8 cellular contexts compared by ENCODE assay signal in the genomic region with DNA sequence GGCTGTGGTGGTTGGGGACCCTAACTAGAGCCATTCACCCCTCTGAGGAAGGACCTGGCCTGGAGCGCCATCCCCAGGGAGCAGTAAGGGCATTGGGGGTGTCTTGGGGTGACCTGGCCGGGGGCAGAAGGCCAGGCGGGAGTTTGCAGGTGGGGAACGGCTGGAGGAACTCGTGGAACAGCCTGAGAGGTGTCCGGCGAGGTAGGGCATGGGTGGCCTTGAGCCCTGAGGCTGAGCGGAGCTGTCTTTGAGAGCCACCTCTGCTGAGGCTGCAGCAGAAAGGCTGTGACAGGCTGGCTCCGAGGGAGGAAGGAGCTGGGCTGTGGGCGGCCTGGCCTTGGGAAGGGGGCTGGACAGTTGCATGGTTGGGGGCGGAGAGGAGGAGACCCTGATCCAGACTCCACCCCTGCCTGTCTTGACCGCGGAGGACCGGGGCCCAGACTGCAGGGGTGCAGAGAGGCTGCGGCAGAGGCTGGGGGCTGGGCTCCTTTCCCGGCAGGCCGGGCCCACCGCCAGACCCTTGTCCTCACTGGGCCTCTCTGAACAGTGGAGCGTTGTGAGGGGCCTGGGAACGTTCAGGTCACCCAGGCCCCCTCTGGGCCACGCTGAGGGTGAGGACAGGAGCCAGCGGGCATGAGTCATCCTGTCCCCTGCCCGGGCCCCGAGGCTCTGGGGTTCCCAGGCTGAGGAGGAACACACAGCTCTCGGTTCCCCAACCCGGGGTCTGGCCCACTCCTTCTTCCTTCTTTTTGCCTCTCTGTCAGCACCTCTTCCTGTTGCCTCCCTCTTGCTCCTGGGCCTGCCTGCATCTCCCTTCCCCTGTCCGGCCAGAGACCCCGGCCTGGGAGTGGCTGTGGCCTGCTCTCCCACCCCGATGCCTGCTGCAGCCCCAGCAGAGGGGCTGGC. TPM values are rescaled to one million over a fixed set of nuclear protein-coding genes. Genes with fewer than 3 reads are reported as not detected.
A peak's percentile ranks its signal among the peaks of the same experiment; 100 is the strongest.
DNase-seq lines count a peak whose midpoint lies in the region; ATAC-seq and TF ChIP-seq lines count a peak whose summit lies in the region.

No MANE protein-coding gene starts in this region.

- peaks cover 40 to 80% of the 10 kb centered on the region in 2 experiments for H3K4me1 ChIP-seq in HCT116 (ENCODE audit: control insufficient read depth in 1 of 2, insufficient read depth in 2 of 2, low read length in 2 of 2)
- H3K4me1 ChIP-seq in endodermal cell (ENCODE audit: control insufficient read depth, insufficient read depth, low read length) = no peaks in the 10 kb centered on the region
- H3K4me1 ChIP-seq in mucosa of rectum (ENCODE audit: control insufficient read depth in 2 of 2, insufficient read depth in 2 of 2, low read length in 2 of 2) = peaks cover 70 to 91% of the 10 kb centered on the region in 2 donors
- peaks cover 93% of the 10 kb centered on the region for H3K4me1 ChIP-seq in upper lobe of right lung
- peaks cover 26% of the 10 kb centered on the region for H3K4me1 ChIP-seq in PC-3 (ENCODE audit: insufficient read depth, low read length)

- H3K36me3 Mint-ChIP-seq in endodermal cell (ENCODE audit: low read depth) = no peaks in the 10 kb centered on the region

- ATAC-seq in HCT116 (no peak), upper lobe of right lung (peak; percentile 71), PC-3 (no peak)

- H3K4me2 ChIP-seq in HCT116 (ENCODE audit: low read length) (peak overlapping the region; percentile 25; the same call in 1 of the 2 replicates), PC-3 (ENCODE audit: low read length) (no peak overlapping the region)

- no peak for TF ChIP-seq RAD21 in HCT116 (IDR thresholded peaks at IDR 0.05; ENCODE audit: low read depth)

- H3K27ac Mint-ChIP-seq in endodermal cell = peak overlapping the region; percentile 48

- no peaks in the 10 kb centered on the region for H3K9me3 ChIP-seq in HCT116 (ENCODE audit: control insufficient read depth in 1 of 2, insufficient read depth in 1 of 2, low read depth in 1 of 2, low read length in 2 of 2)
- H3K9me3 ChIP-seq in endodermal cell (ENCODE audit: control insufficient read depth, low read length) = no peaks in the 10 kb centered on the region
- H3K9me3 ChIP-seq in mucosa of rectum (ENCODE audit: control insufficient read depth in 2 of 2, low read length in 2 of 2) = no peaks in the 10 kb centered on the region
- no peaks in the 10 kb centered on the region for H3K9me3 ChIP-seq in upper lobe of right lung
- H3K9me3 ChIP-seq in PC-3 (ENCODE audit: low read length) = no peaks in the 10 kb centered on the region

- 52 to 55% methylated on average over 14 to 29 of the region's 29 CpGs for WGBS in endodermal cell (ENCODE audit: insufficient coverage in 1 of 2, insufficient read length in 1 of 2), 2 experiments

- no TSS peak for BruUV-seq in HCT116 (replicated peaks; lab: Mats Ljungman, UMichigan)
- BruUV-seq in PC-3 (replicated peaks; lab: Mats Ljungman, UMichigan) = no TSS peak

- H3K36me3 ChIP-seq in HCT116 (ENCODE audit: control insufficient read depth in 1 of 2, insufficient read depth in 2 of 2, low read length in 2 of 2) = no peaks in the 10 kb centered on the region
- H3K36me3 ChIP-seq in endodermal cell (ENCODE audit: control insufficient read depth, insufficient read depth, low read length) = no peaks in the 10 kb centered on the region
- no peaks in the 10 kb centered on the region for H3K36me3 ChIP-seq in mucosa of rectum (ENCODE audit: control insufficient read depth in 2 of 2, insufficient read depth in 2 of 2, low read length in 2 of 2)
- H3K36me3 ChIP-seq in upper lobe of right lung = no peaks in the 10 kb centered on the region
- H3K36me3 ChIP-seq in PC-3 (ENCODE audit: low read depth, low read length) = no peaks in the 10 kb centered on the region

- no peak for TF ChIP-seq POLR2A in HCT116 (IDR thresholded peaks at IDR 0.05; ENCODE audit: borderline replicate concordance, extremely low read depth, insufficient read depth, insufficient read length)

- DNase-seq in EH (ENCODE audit: low read depth) = peak; percentile 77
- DNase-seq in HCT116 (ENCODE audit: low read depth, low spot score) = no peak
- peak; percentile 94 for DNase-seq in SKM-1 (lab: John Stamatoyannopoulos, UW; ENCODE audit: unreplicated experiment)
- peak; percentile 87 for DNase-seq in endodermal cell
- DNase-seq in upper lobe of right lung = peak; percentile 90
- no peak for DNase-seq in NK-92 treated with Interleukin-12 subunit alpha and Interleukin-12 subunit beta, amount 100 ng/mL, for 24 hours (lab: John Stamatoyannopoulos, UW)
- DNase-seq in PC-3 = no peak

- H3K9me3 Mint-ChIP-seq in endodermal cell = no peaks in the 10 kb centered on the region

- H3K79me2 ChIP-seq in HCT116 (ENCODE audit: insufficient read depth, low read length) (no peaks in the 10 kb centered on the region), PC-3 (ENCODE audit: low read length) (no peaks in the 10 kb centered on the region)

- H3K27me3 ChIP-seq in HCT116 (ENCODE audit: insufficient read depth, low read length) (no peaks in the 10 kb centered on the region), endodermal cell (ENCODE audit: control insufficient read depth, insufficient read depth, low read length, poor library complexity, severe bottlenecking) (no peaks in the 10 kb centered on the region), mucosa of rectum (ENCODE audit: control insufficient read depth in 2 of 2, insufficient read depth in 2 of 2, low read length in 2 of 2) (no peaks in the 10 kb centered on the region), upper lobe of right lung (no peaks in the 10 kb centered on the region), PC-3 (ENCODE audit: low read length) (no peaks in the 10 kb centered on the region)

- no peaks in the 10 kb centered on the region for H4K20me1 ChIP-seq in HCT116 (ENCODE audit: insufficient read depth)
- H4K20me1 ChIP-seq in PC-3 (ENCODE audit: low read length) = no peaks in the 10 kb centered on the region

- H3K9me2 ChIP-seq in HCT116 (ENCODE audit: insufficient read depth) (no peaks in the 10 kb centered on the region), PC-3 (replicated peaks; ENCODE audit: low read length) (no peaks in the 10 kb centered on the region)

- TF ChIP-seq CTCF in HCT116 (IDR thresholded peaks at IDR 0.05 in 2 of 3, conservative IDR thresholded peaks at IDR 0.05 in 1 of 3; ENCODE audit: borderline replicate concordance in 1 of 3, insufficient read depth in 1 of 3, low read depth in 2 of 3, low read length in 2 of 3) = no peak
- no peak for TF ChIP-seq CTCF in endodermal cell (conservative IDR thresholded peaks at IDR 0.05)
- TF ChIP-seq CTCF in upper lobe of right lung (IDR thresholded peaks at IDR 0.05) = no peak
- no peak for TF ChIP-seq CTCF in PC-3 (conservative IDR thresholded peaks at IDR 0.05; ENCODE audit: low read depth, low read length)

- H3K4me3 ChIP-seq in HCT116 (replicated peaks in 1 of 2; ENCODE audit: low read depth in 1 of 2, low read length in 2 of 2) = no peak overlapping the region
- H3K4me3 ChIP-seq in endodermal cell (ENCODE audit: low read length) = no peak overlapping the region
- peak overlapping the region in 1 of 2 donors; percentile 31 for H3K4me3 ChIP-seq in mucosa of rectum (ENCODE audit: low read length in 2 of 2)
- H3K4me3 ChIP-seq in upper lobe of right lung = peak overlapping the region; percentile 43
- H3K4me3 ChIP-seq in PC-3 (ENCODE audit: low read length) = no peak overlapping the region

- no peak overlapping the region for H2AFZ ChIP-seq in HCT116 (ENCODE audit: low read depth, low read length, poor library complexity, severe bottlenecking)
- no peak overlapping the region for H2AFZ ChIP-seq in PC-3 (ENCODE audit: low read length)

- no peak overlapping the region for H3K4me3 Mint-ChIP-seq in endodermal cell

- H3K9ac ChIP-seq in HCT116 (ENCODE audit: low read length) (no peak overlapping the region), endodermal cell (ENCODE audit: extremely low read depth, low read length, poor library complexity, severe bottlenecking) (no peak overlapping the region), mucosa of rectum (ENCODE audit: low read depth in 1 of 2, low read length in 2 of 2) (peak overlapping the region; percentile 5 to 60), PC-3 (ENCODE audit: low read length) (no peak overlapping the region)

- peaks cover 7% of the 10 kb centered on the region for H3K4me1 Mint-ChIP-seq in endodermal cell

- RAD21 ChIA-PET in HCT116 (lab: Charles Lee; ENCODE audit: low non-redundant PET in 1 of 2, low total read pairs in 2 of 2, uncharacterized antibody in 2 of 2, unreplicated experiment in 2 of 2) = no interaction called here

- peak overlapping the region; percentile 39; the same call in 1 of the 2 replicates for H3K27ac ChIP-seq in HCT116 (ENCODE audit: low read depth, low read length)
- peak overlapping the region; percentile 68 for H3K27ac ChIP-seq in endodermal cell (ENCODE audit: low read depth, low read length)
- peak overlapping the region; percentile 83 to 90 for H3K27ac ChIP-seq in mucosa of rectum (ENCODE audit: low read depth in 2 of 2, low read length in 2 of 2)
- H3K27ac ChIP-seq in upper lobe of right lung = peak overlapping the region; percentile 87
- no peak overlapping the region for H3K27ac ChIP-seq in PC-3 (ENCODE audit: low read length)

- intact Hi-C loops in HCT116 (cut with micrococcal nuclease) (no loop called here), upper lobe of right lung (cut with DNase I) (no loop called here), PC-3 (cut with micrococcal nuclease) (no loop called here)

- CTCF ChIA-PET in HCT116 (lab: Charles Lee) (no interaction called here), PC-3 (lab: Charles Lee) (no interaction called here)

- H3F3A ChIP-seq in PC-3 (ENCODE audit: low read length, unreplicated experiment) = no peaks in the 10 kb centered on the region

- H3K27me3 Mint-ChIP-seq in endodermal cell (ENCODE audit: insufficient read depth) = no peaks in the 10 kb centered on the region

- POLR2A ChIA-PET in HCT116 (lab: Charles Lee) = no interaction called here
- POLR2A ChIA-PET in PC-3 (lab: Charles Lee; ENCODE audit: unreplicated experiment) = no interaction called here

TF ChIP-seq in HCT116, 20 proteins besides CTCF, POLR2A, EP300 and RAD21 (continues in another document):
- TF ChIP-seq ZFX (IDR thresholded peaks at IDR 0.05) = no peak
- TF ChIP-seq SP1 (IDR thresholded peaks at IDR 0.05; ENCODE audit: low read depth) = no peak

RNA-seq across cellular contexts. Expression of a gene that starts 8.1 kb away (rescaled TPM):
- total RNA-seq in HCT116 (2021; ENCODE audit: unreplicated experiment) (52.8 TPM), endodermal cell (10 to 100 TPM; 40.5 to 43.8 TPM), upper lobe of right lung (99.0 TPM), PC-3 (2014; rRNA removed) (16.9 and 17.4 TPM in 2 replicates)
- polyA plus RNA-seq in HCT116 (2012) = 21.4 and 22.2 TPM in 2 replicates
- polyA plus RNA-seq in endodermal cell (2013, experiment 1 of 2) = 28.2 TPM
- polyA plus RNA-seq in endodermal cell (2013, experiment 2 of 2) = 21.3 TPM

RNA-seq across cellular contexts. Expression of a gene that starts 42.7 kb away (rescaled TPM):
- total RNA-seq in HCT116 (2021; ENCODE audit: unreplicated experiment) = 139 TPM
- 99.5 and 110 TPM in 2 replicates for polyA plus RNA-seq in HCT116 (2012)
- total RNA-seq in endodermal cell = 100 to 1,000 TPM; 231 to 257 TPM
- 244 TPM for polyA plus RNA-seq in endodermal cell (2013, experiment 1 of 2)
- 230 TPM for polyA plus RNA-seq in endodermal cell (2013, experiment 2 of 2)
- 286 TPM for total RNA-seq in upper lobe of right lung
- 118 and 124 TPM in 2 replicates for total RNA-seq in PC-3 (2014; rRNA removed)

RNA-seq across cellular contexts. Expression of a gene that starts 44.8 kb away (rescaled TPM):
- total RNA-seq in HCT116 (2021; ENCODE audit: unreplicated experiment) = 41.0 TPM
- polyA plus RNA-seq in HCT116 (2012) = 44.4 and 46.7 TPM in 2 replicates
- total RNA-seq in endodermal cell = 10 to 100 TPM; 33.1 to 36.5 TPM
- 23.3 TPM for polyA plus RNA-seq in endodermal cell (2013, experiment 1 of 2)
- 22.1 TPM for polyA plus RNA-seq in endodermal cell (2013, experiment 2 of 2)
- total RNA-seq in upper lobe of right lung = 43.4 TPM
- 56.5 and 77.8 TPM in 2 replicates for total RNA-seq in PC-3 (2014; rRNA removed)

Comparison
In these comparisons a context has a peak if more than half of its experiments do, and no peak if none do; other contexts are left out.
1. DNase-seq: peak in EH (single experiment), SKM-1 (single experiment), endodermal cell (single experiment) and upper lobe of right lung (single experiment); none in HCT116 (single experiment), NK-92 treated with Interleukin-12 subunit alpha and Interleukin-12 subunit beta, amount 100 ng/mL, for 24 hours (single experiment) and PC-3 (single experiment).
2. H3K9ac ChIP-seq: peak in mucosa of rectum (2 of 2); none in HCT116 (single experiment), endodermal cell (single experiment) and PC-3 (single experiment).